Comparison of ENCODE assay signal across 10 cellular contexts in genomic region chr1:92291372-92291999, GRCh38. TPM values are rescaled to one million over a fixed set of nuclear protein-coding genes. Genes with fewer than 3 reads are reported as not detected.
DNase-seq lines count a peak whose midpoint lies in the region; ATAC-seq lines count a peak whose summit lies in the region.
"Had no signal": no experiment of that assay in that cellular context is flagged by ENCODE, and none has a peak within 500 bp of the region (broad histone marks: within the 10 kb centered on the region; RNA-seq: fewer than 3 reads in every experiment).

No MANE protein-coding gene starts in this region.

- no peak overlapping the region for H4K5ac ChIP-seq in mesendoderm (ENCODE audit: low read length)

- H3K4me3 ChIP-seq in NT2/D1 (ENCODE audit: insufficient read length, low read depth) = no peak overlapping the region
- no peak overlapping the region for H3K4me3 ChIP-seq in mesendoderm (ENCODE audit: low read length)
- H3K4me3 ChIP-seq: SJSA1 had no signal

- DNase-seq in D341Med (ENCODE audit: low spot score) (peak; percentile 41), NT2/D1 (ENCODE audit: low read depth, low spot score) (peak; percentile 36), dedifferentiated amniotic fluid mesenchymal stem cell (ENCODE audit: extremely low spot score) (peak; percentile 55), mesendoderm (peak; percentile 67)
- no peak for DNase-seq in activated CD4-positive, alpha-beta T cell treated with anti-CD3 and anti-CD28 coated beads for 4 hours
- DNase-seq: naive B cell had no signal

- no peak overlapping the region for H4K8ac ChIP-seq in mesendoderm (ENCODE audit: low read depth, low read length)

- H3K27me3 ChIP-seq in NT2/D1 (ENCODE audit: insufficient read depth, insufficient read length) = no peaks in the 10 kb centered on the region
- H3K27me3 ChIP-seq in mesendoderm (ENCODE audit: insufficient read depth, low read length, poor library complexity) = no peaks in the 10 kb centered on the region
- H3K27me3 ChIP-seq: SJSA1 had no signal

- H3K4ac ChIP-seq in mesendoderm (ENCODE audit: low read depth, low read length) = no peak overlapping the region

- no peaks in the 10 kb centered on the region for H3K9me3 ChIP-seq in NT2/D1 (ENCODE audit: insufficient read depth, low read length)
- H3K9me3 ChIP-seq: SJSA1 had no signal

- no peak overlapping the region for H3K9ac ChIP-seq in NT2/D1 (ENCODE audit: insufficient read length, low read depth)
- no peak overlapping the region for H3K9ac ChIP-seq in mesendoderm (ENCODE audit: low read length)

- no peak overlapping the region for H3K56ac ChIP-seq in mesendoderm (ENCODE audit: low read length)

- peaks cover 75% of the 10 kb centered on the region for H3K36me3 ChIP-seq in NT2/D1 (ENCODE audit: insufficient read depth, insufficient read length, low read length)
- peaks cover 6% of the 10 kb centered on the region for H3K36me3 ChIP-seq in mesendoderm (ENCODE audit: control insufficient read depth, insufficient read depth, low read length)

- H3K18ac ChIP-seq in mesendoderm (ENCODE audit: low read length) = no peak overlapping the region

- H3K79me2 ChIP-seq in mesendoderm (ENCODE audit: control insufficient read depth, insufficient read depth, low read length) = no peaks in the 10 kb centered on the region

- no peak overlapping the region for H2BK5ac ChIP-seq in mesendoderm (ENCODE audit: low read length)

- no peaks in the 10 kb centered on the region for H3K79me1 ChIP-seq in mesendoderm (ENCODE audit: low read length)

- H3K4me2 ChIP-seq in mesendoderm (ENCODE audit: low read length) = no peak overlapping the region

- H2AK5ac ChIP-seq in mesendoderm (ENCODE audit: low read length) = no peak overlapping the region

- whole genome bisulfite sequencing in mesendoderm (ENCODE audit: extremely low coverage, insufficient coverage, low lambda C conversion rate) = no CpG with 5 or more reads among the region's 3 CpGs

- no peak overlapping the region for H3K27ac ChIP-seq in mesendoderm (ENCODE audit: low read depth, low read length)
- H3K27ac ChIP-seq: SJSA1 had no signal

- peak; percentile 48 for ATAC-seq in HG03354 (IDR thresholded peaks at IDR 0.05; ENCODE audit: poor library complexity, severe bottlenecking, unreplicated experiment)
- ATAC-seq in HG02798 (IDR thresholded peaks at IDR 0.05; ENCODE audit: poor library complexity, unreplicated experiment) = no peak
- no peak for ATAC-seq in HG02938 (IDR thresholded peaks at IDR 0.05; ENCODE audit: unreplicated experiment)

- H3K23ac ChIP-seq in mesendoderm (ENCODE audit: low read length) = no peak overlapping the region

- no peak overlapping the region for H2BK15ac ChIP-seq in mesendoderm (replicated peaks; ENCODE audit: low read depth)

- no peaks in the 10 kb centered on the region for H3K4me1 ChIP-seq in NT2/D1 (ENCODE audit: insufficient read depth, insufficient read length)
- H3K4me1 ChIP-seq in mesendoderm (ENCODE audit: control insufficient read depth, low read depth, low read length) = no peaks in the 10 kb centered on the region
- H3K4me1 ChIP-seq: SJSA1 had no signal

- H2BK120ac ChIP-seq in mesendoderm (ENCODE audit: low read depth, low read length) = no peak overlapping the region

RNA-seq across cellular contexts. Expression of gene GLMN, which starts 7.3 kb away (rescaled TPM):
- 28.0 TPM for polyA plus RNA-seq in mesendoderm (2013, experiment 1 of 2)
- polyA plus RNA-seq in mesendoderm (2013, experiment 2 of 2) = 28.2 TPM

RNA-seq across cellular contexts. Expression of gene RPAP2, which starts 7.4 kb away (rescaled TPM):
- polyA plus RNA-seq in mesendoderm (2013, experiment 1 of 2) = 17.0 TPM
- polyA plus RNA-seq in mesendoderm (2013, experiment 2 of 2) = 15.4 TPM

Comparison
In these comparisons a context has a peak if more than half of its experiments do, and no peak if none do; other contexts are left out.
1. DNase-seq: peak in D341Med (single experiment), NT2/D1 (single experiment), dedifferentiated amniotic fluid mesenchymal stem cell (single experiment) and mesendoderm (single experiment); none in activated CD4-positive, alpha-beta T cell treated with anti-CD3 and anti-CD28 coated beads for 4 hours (0 of 2).